8 cellular contexts compared by ENCODE assay signal in the genomic region with DNA sequence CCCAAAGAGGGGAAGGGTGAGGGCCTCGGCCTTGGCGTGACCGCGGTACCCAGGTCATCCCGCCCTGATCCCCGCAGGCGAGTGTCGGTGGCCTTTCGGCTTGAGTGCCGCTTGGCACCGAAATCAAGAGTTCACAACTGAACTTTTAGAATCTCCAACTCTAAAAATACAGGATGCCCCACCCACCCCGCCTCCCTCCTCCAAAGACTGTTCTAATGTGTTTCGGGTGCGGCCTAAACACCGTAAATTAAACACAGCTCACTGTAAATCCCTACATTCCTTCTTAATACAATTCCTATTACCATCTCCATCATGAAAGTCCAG.
DNase-seq lines count a peak whose midpoint lies in the region; ATAC-seq and TF ChIP-seq lines count a peak whose summit lies in the region.

No MANE protein-coding gene starts in this region.

- H3K27ac ChIP-seq in 22Rv1 (peak overlapping the region; percentile 96), duodenal mucosa (ENCODE audit: low read depth, low read length) (peak overlapping the region; percentile 97)

- H3K4me3 ChIP-seq in LNCaP clone FGC (ENCODE audit: low read depth, low read length), result peak overlapping the region; percentile 54
- peak overlapping the region; percentile 75 to 89 for H3K4me3 ChIP-seq in duodenal mucosa (ENCODE audit: low read depth in 1 of 2, low read length in 2 of 2)
- peak overlapping the region; percentile 32 for H3K4me3 ChIP-seq in mucosa of stomach (ENCODE audit: low read length)

- DNase-seq in LNCaP clone FGC (ENCODE audit: low read depth) (no peak), NCI-H1417 (lab: John Stamatoyannopoulos, UW) (no peak), GM10266 (ENCODE audit: extremely low spot score) (no peak), NCI-H524 (lab: John Stamatoyannopoulos, UW) (no peak)

- H3K9ac ChIP-seq in duodenal mucosa (ENCODE audit: low read depth in 1 of 2, low read length in 2 of 2), result peak overlapping the region; percentile 87 to 92
- peak overlapping the region; percentile 90 for H3K9ac ChIP-seq in mucosa of stomach (ENCODE audit: low read length)

- H3K36me3 ChIP-seq in duodenal mucosa (ENCODE audit: control insufficient read depth in 1 of 2, insufficient read depth in 2 of 2, low read length in 2 of 2) (no peaks in the 10 kb centered on the region), mucosa of stomach (ENCODE audit: control insufficient read depth, insufficient read depth, low read length) (peaks cover 5% of the 10 kb centered on the region)

- no peaks in the 10 kb centered on the region for H3K27me3 ChIP-seq in duodenal mucosa (ENCODE audit: control insufficient read depth in 1 of 2, insufficient read depth in 2 of 2, low read length in 2 of 2)
- H3K27me3 ChIP-seq in mucosa of stomach (ENCODE audit: control insufficient read depth, insufficient read depth, low read length), result no peaks in the 10 kb centered on the region

- no peaks in the 10 kb centered on the region for H3K9me3 ChIP-seq in duodenal mucosa (ENCODE audit: control insufficient read depth in 1 of 2, low read length in 2 of 2)
- no peaks in the 10 kb centered on the region for H3K9me3 ChIP-seq in mucosa of stomach (ENCODE audit: control insufficient read depth, low read length)

- ATAC-seq in HG03565 (IDR thresholded peaks at IDR 0.05; ENCODE audit: unreplicated experiment), result no peak

- TF ChIP-seq CTCF in 22Rv1 (IDR thresholded peaks at IDR 0.05) (no peak), LNCaP clone FGC (IDR thresholded peaks at IDR 0.05; ENCODE audit: control insufficient read depth, extremely low read depth, insufficient read depth) (no peak), GM10266 (IDR thresholded peaks at IDR 0.05; ENCODE audit: control insufficient read depth, insufficient read depth, low read depth, missing control alignments) (no peak)

- peaks cover 29 to 32% of the 10 kb centered on the region in 2 donors for H3K4me1 ChIP-seq in duodenal mucosa (ENCODE audit: control insufficient read depth in 1 of 2, insufficient read depth in 2 of 2, low read length in 2 of 2)
- peaks cover 41% of the 10 kb centered on the region for H3K4me1 ChIP-seq in mucosa of stomach (ENCODE audit: control insufficient read depth, insufficient read depth, low read length)

Comparison
In these comparisons a context has a peak if more than half of its experiments do, and no peak if none do; other contexts are left out.
1. H3K4me3 ChIP-seq: peak in every context shown above with its lines; median percentile 82 in duodenal mucosa; 54 in LNCaP clone FGC; 32 in mucosa of stomach.